In the genomic region with DNA sequence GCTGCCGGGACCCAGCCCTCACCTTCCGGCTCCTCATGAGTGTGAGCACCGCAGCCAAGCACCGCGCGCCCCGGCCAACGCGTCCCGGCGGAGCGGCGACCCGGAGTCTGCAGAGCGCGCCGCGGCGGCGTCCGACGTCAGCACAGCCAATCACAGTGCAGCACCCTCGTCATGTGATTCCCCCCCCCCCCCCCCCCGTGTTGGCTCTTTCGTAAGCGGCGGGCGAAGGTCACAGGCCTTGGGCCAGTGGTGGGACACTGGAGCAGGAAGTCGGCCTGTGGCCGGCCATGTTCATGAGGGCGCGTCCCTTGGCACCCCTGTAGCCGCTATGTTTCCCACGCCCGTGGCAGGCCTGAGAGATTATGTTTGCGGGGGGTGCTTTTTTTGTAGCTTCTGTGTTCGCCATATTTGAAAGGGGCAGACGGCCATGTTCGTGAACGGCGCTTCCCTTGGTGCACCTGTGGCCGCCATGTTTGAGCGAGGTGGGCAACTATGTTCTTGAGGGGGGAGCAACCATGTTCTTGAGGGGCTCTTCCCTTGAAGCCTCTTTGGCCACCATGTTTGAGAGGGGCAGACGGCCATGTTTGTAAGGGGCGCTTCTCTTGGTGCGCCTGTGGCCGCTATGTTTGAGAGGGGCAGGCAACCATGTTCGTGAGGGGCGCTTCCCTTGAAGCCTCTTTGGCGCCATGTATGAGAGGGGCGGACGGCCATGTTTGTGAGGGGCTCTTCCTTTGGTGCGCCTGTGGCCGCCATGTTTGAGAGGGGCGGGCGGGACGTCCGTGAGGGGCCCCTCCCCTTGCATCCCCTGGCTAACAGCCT, we compare ENCODE assay signal across 8 cellular contexts. TPM values are rescaled to one million over a fixed set of nuclear protein-coding genes. Genes with fewer than 3 reads are reported as not detected.
DNase-seq lines count a peak whose midpoint lies in the region; ATAC-seq and TF ChIP-seq lines count a peak whose summit lies in the region.

Gene C1orf174 (minus strand): TSS at position 123 of the 819 bp plus-strand sequence. CDS start 86 bp downstream, at position 37.

- H3K27ac ChIP-seq in ovary = peak within 1 kb of the TSS; percentile 58 to 95
- H3K27ac ChIP-seq in thyroid gland = peak within 1 kb of the TSS; percentile 88 to 99 (median 97)

- TF ChIP-seq CTCF in ovary (IDR thresholded peaks at IDR 0.05) = no peak
- TF ChIP-seq CTCF in thyroid gland (IDR thresholded peaks at IDR 0.05) = no peak

- ATAC-seq in HG02610 (IDR thresholded peaks at IDR 0.05; ENCODE audit: unreplicated experiment) = peak; percentile 73
- peak; percentile 92 for ATAC-seq in Right ventricle myocardium inferior

- H3K4me3 ChIP-seq in GM08714 (ENCODE audit: low read length) (peak within 1 kb of the TSS; percentile 85), ovary (peak within 1 kb of the TSS; percentile 100), thyroid gland (replicated peaks in 1 of 3) (peak within 1 kb of the TSS; percentile 52 to 95 (median 78))

- intact Hi-C loops in Right ventricle myocardium inferior (cut with DNase I) (loop anchor here (2.0 kb wide), 1 partner anchor 104 kb away; the partner anchor contains the start of gene LRRC47), ovary (cut with DNase I) (no loop called here), thyroid gland (cut with DNase I) (no loop called here)

- H3K27me3 ChIP-seq in ovary = no peaks in the 10 kb centered on the region
- no peaks in the 10 kb centered on the region for H3K27me3 ChIP-seq in thyroid gland

- DNase-seq in NCI-H1105 treated with DMSO at 0.1 percent for 48 hours (lab: John Stamatoyannopoulos, UW) = peak; percentile 100
- peak; percentile 90 to 91 for DNase-seq in SW 1271 (lab: John Stamatoyannopoulos, UW)
- peak; percentile 86 for DNase-seq in activated naive CD8-positive, alpha-beta T cell treated with anti-CD3 and anti-CD28 coated beads, Interleukin-2, amount 50 U/mL, for 16 hours (ENCODE audit: low read depth, low spot score)
- DNase-seq in Right ventricle myocardium inferior (ENCODE audit: missing footprints) = peak; percentile 97
- DNase-seq in ovary = peak; percentile 95 to 98 (median 96)
- peak; percentile 97 for DNase-seq in thyroid gland

- no peaks in the 10 kb centered on the region for H3K36me3 ChIP-seq in ovary
- H3K36me3 ChIP-seq in thyroid gland = no peaks in the 10 kb centered on the region

- TF ChIP-seq EP300 in ovary (IDR thresholded peaks at IDR 0.05) = peak; percentile 54

- TF ChIP-seq POLR2A in ovary (IDR thresholded peaks at IDR 0.05) (no peak), thyroid gland (IDR thresholded peaks at IDR 0.05) (peak in 1 of 2 donors; percentile 52)

- peaks cover 4% of the 10 kb centered on the region for H3K4me1 ChIP-seq in ovary (ENCODE audit: insufficient read depth)
- peaks cover 4 to 10% of the 10 kb centered on the region in 2 donors for H3K4me1 ChIP-seq in thyroid gland

- H3K9me3 ChIP-seq in ovary (no peaks in the 10 kb centered on the region), thyroid gland (no peaks in the 10 kb centered on the region)

- whole genome bisulfite sequencing in ovary, 3 donors = 0 to 1% (median 0%) methylated on average over 26 to 58 of the region's 58 CpGs
- 0 to 2% methylated on average over 13 to 22 of the region's 58 CpGs for WGBS in thyroid gland, 2 donors

RNA-seq across cellular contexts. Expression of gene C1orf174, which starts in this region (rescaled TPM):
- 14.1 TPM for total RNA-seq in Right ventricle myocardium inferior
- total RNA-seq in ovary = 10 to 100 TPM; 12.9 to 23.9 (median 19.5) TPM
- 10 to 100 TPM; 14.4 to 17.9 TPM for polyA plus RNA-seq in ovary
- 10 to 100 TPM; 27.3 to 36.6 (median 32.7) TPM for total RNA-seq in thyroid gland

Comparison
In these comparisons a context has a peak if more than half of its experiments do, and no peak if none do; other contexts are left out.
1. Peak in every context shown above with its lines: DNase-seq, ATAC-seq, H3K4me3 ChIP-seq and H3K27ac ChIP-seq.